18 cellular contexts compared by ENCODE assay signal in genomic region chr17:38350035-38350434, GRCh38. TPM values are rescaled to one million over a fixed set of nuclear protein-coding genes. Genes with fewer than 3 reads are reported as not detected.
DNase-seq lines count a peak whose midpoint lies in the region; ATAC-seq and TF ChIP-seq lines count a peak whose summit lies in the region.
"Had no signal": no experiment of that assay in that cellular context is flagged by ENCODE, and none has a peak within 500 bp of the region (broad histone marks: within the 10 kb centered on the region; RNA-seq: fewer than 3 reads in every experiment).

No MANE protein-coding gene starts in this region.

- no peak overlapping the region for H3K27ac Mint-ChIP-seq in activated CD4-positive, alpha-beta memory T cell treated with anti-CD3 and anti-CD28 coated beads for 36 hours
- H3K27ac Mint-ChIP-seq in activated CD4-positive, alpha-beta memory T cell treated with anti-CD3 and anti-CD28 coated beads, Interleukin-2, amount 10 ng/mL, durations not matched to agents 7 days and 5 days = no peak overlapping the region
- peak overlapping the region; percentile 16 for H3K27ac Mint-ChIP-seq in glutamatergic neuron (ENCODE audit: unreplicated experiment)
- H3K27ac Mint-ChIP-seq: activated naive CD8-positive, alpha-beta T cell treated with anti-CD3 and anti-CD28 coated beads, Interleukin-2, amount 10 ng/mL, durations not matched to agents 7 days and 5 days had no signal

- peaks cover 41% of the 10 kb centered on the region for H3K4me1 Mint-ChIP-seq in activated CD4-positive, alpha-beta memory T cell treated with anti-CD3 and anti-CD28 coated beads for 36 hours (ENCODE audit: low read depth)
- H3K4me1 Mint-ChIP-seq in activated CD4-positive, alpha-beta memory T cell treated with anti-CD3 and anti-CD28 coated beads, Interleukin-2, amount 10 ng/mL, durations not matched to agents 7 days and 5 days = peaks cover 32% of the 10 kb centered on the region
- peaks cover 10% of the 10 kb centered on the region for H3K4me1 Mint-ChIP-seq in glutamatergic neuron (ENCODE audit: low read depth, unreplicated experiment)

- H3K4me3 ChIP-seq in NT2/D1 (ENCODE audit: insufficient read length, low read depth) (no peak overlapping the region), spleen (no peak overlapping the region)
- H3K4me3 ChIP-seq: tibial artery had no signal

- no peak for DNase-seq in activated CD4-positive, alpha-beta memory T cell treated with anti-CD3 and anti-CD28 coated beads for 36 hours
- DNase-seq in activated CD4-positive, alpha-beta memory T cell treated with anti-CD3 and anti-CD28 coated beads, Interleukin-2, amount 10 ng/mL, durations not matched to agents 7 days and 5 days = no peak
- no peak for DNase-seq in NT2/D1 (ENCODE audit: low read depth, low spot score)
- DNase-seq in glutamatergic neuron = no peak
- DNase-seq in spleen = peak; percentile 10
- DNase-seq in hippocampal formation (lab: John Stamatoyannopoulos, UW) = no peak
- DNase-seq in DMS79 (lab: John Stamatoyannopoulos, UW) = no peak
- DNase-seq: activated naive CD8-positive, alpha-beta T cell treated with anti-CD3 and anti-CD28 coated beads, Interleukin-2, amount 10 ng/mL, durations not matched to agents 7 days and 5 days; central memory CD4-positive, alpha-beta T cell; HCEC 1CT; NCI-H1092 treated with DMSO at 0.1 percent for 48 hours; stimulated activated CD4-positive, alpha-beta T cell treated with anti-CD3 and anti-CD28 coated beads, Interleukin-2, amount 100 ng/mL, for 24 hours; WERI-Rb-1 had no signal

- intact Hi-C loops in activated CD4-positive, alpha-beta memory T cell treated with anti-CD3 and anti-CD28 coated beads for 36 hours (cut with micrococcal nuclease) = no loop called here
- intact Hi-C loops in spleen (cut with DNase I; ENCODE audit: low total_unique reads) = no loop called here

- peak overlapping the region; percentile 36 for H3K9ac ChIP-seq in NT2/D1 (ENCODE audit: insufficient read length, low read depth)
- H3K9ac ChIP-seq: KMS-11 had no signal

- ATAC-seq in GM21367 (IDR thresholded peaks at IDR 0.05; ENCODE audit: unreplicated experiment) = no peak

- no peak for TF ChIP-seq POLR2A in spleen (IDR thresholded peaks at IDR 0.05)

- CTCF ChIA-PET in activated CD4-positive, alpha-beta memory T cell treated with anti-CD3 and anti-CD28 coated beads for 36 hours (lab: Charles Lee) = interaction anchor here (0.7 to 12.0 kb wide), 19 partner anchors 11 to 320 kb away, joined by 3 to 265 read pairs (median 8); no protein-coding TSS in a partner anchor
- CTCF ChIA-PET in activated CD4-positive, alpha-beta memory T cell treated with anti-CD3 and anti-CD28 coated beads, Interleukin-2, amount 10 ng/mL, durations not matched to agents 7 days and 5 days (lab: Charles Lee) = interaction anchor here (1.1 to 5.9 kb wide), 17 partner anchors 10 to 77 kb away, joined by 3 to 150 read pairs (median 7); no protein-coding TSS in a partner anchor

- H3K4me3 Mint-ChIP-seq in activated CD4-positive, alpha-beta memory T cell treated with anti-CD3 and anti-CD28 coated beads for 36 hours = peak overlapping the region; percentile 11
- H3K4me3 Mint-ChIP-seq in activated CD4-positive, alpha-beta memory T cell treated with anti-CD3 and anti-CD28 coated beads, Interleukin-2, amount 10 ng/mL, durations not matched to agents 7 days and 5 days = no peak overlapping the region
- no peak overlapping the region for H3K4me3 Mint-ChIP-seq in glutamatergic neuron (ENCODE audit: unreplicated experiment)
- H3K4me3 Mint-ChIP-seq: activated naive CD8-positive, alpha-beta T cell treated with anti-CD3 and anti-CD28 coated beads, Interleukin-2, amount 10 ng/mL, durations not matched to agents 7 days and 5 days had no signal

- H3K27me3 ChIP-seq in NT2/D1 (ENCODE audit: insufficient read depth, insufficient read length) (peaks cover 15% of the 10 kb centered on the region), spleen (replicated peaks in 1 of 7) (no peaks in the 10 kb centered on the region)
- H3K27me3 ChIP-seq: tibial artery had no signal

- H3K9me3 Mint-ChIP-seq in activated CD4-positive, alpha-beta memory T cell treated with anti-CD3 and anti-CD28 coated beads for 36 hours = no peaks in the 10 kb centered on the region
- H3K9me3 Mint-ChIP-seq in activated CD4-positive, alpha-beta memory T cell treated with anti-CD3 and anti-CD28 coated beads, Interleukin-2, amount 10 ng/mL, durations not matched to agents 7 days and 5 days = no peaks in the 10 kb centered on the region
- H3K9me3 Mint-ChIP-seq in glutamatergic neuron (ENCODE audit: unreplicated experiment) = peaks cover 4% of the 10 kb centered on the region
- H3K9me3 Mint-ChIP-seq: activated naive CD8-positive, alpha-beta T cell treated with anti-CD3 and anti-CD28 coated beads, Interleukin-2, amount 10 ng/mL, durations not matched to agents 7 days and 5 days had no signal

- H3K27me3 Mint-ChIP-seq in activated CD4-positive, alpha-beta memory T cell treated with anti-CD3 and anti-CD28 coated beads for 36 hours = no peaks in the 10 kb centered on the region
- H3K27me3 Mint-ChIP-seq in activated CD4-positive, alpha-beta memory T cell treated with anti-CD3 and anti-CD28 coated beads, Interleukin-2, amount 10 ng/mL, durations not matched to agents 7 days and 5 days = no peaks in the 10 kb centered on the region
- peaks cover 7% of the 10 kb centered on the region for H3K27me3 Mint-ChIP-seq in glutamatergic neuron (ENCODE audit: unreplicated experiment)

- no peaks in the 10 kb centered on the region for H3K36me3 ChIP-seq in NT2/D1 (ENCODE audit: insufficient read depth, insufficient read length, low read length)
- H3K36me3 ChIP-seq in spleen = no peaks in the 10 kb centered on the region
- H3K36me3 ChIP-seq: tibial artery, WERI-Rb-1 had no signal

- no peaks in the 10 kb centered on the region for H3K36me3 Mint-ChIP-seq in activated CD4-positive, alpha-beta memory T cell treated with anti-CD3 and anti-CD28 coated beads for 36 hours
- H3K36me3 Mint-ChIP-seq in activated CD4-positive, alpha-beta memory T cell treated with anti-CD3 and anti-CD28 coated beads, Interleukin-2, amount 10 ng/mL, durations not matched to agents 7 days and 5 days (ENCODE audit: low read depth) = no peaks in the 10 kb centered on the region
- no peaks in the 10 kb centered on the region for H3K36me3 Mint-ChIP-seq in glutamatergic neuron (ENCODE audit: unreplicated experiment)
- H3K36me3 Mint-ChIP-seq: activated naive CD8-positive, alpha-beta T cell treated with anti-CD3 and anti-CD28 coated beads, Interleukin-2, amount 10 ng/mL, durations not matched to agents 7 days and 5 days had no signal

- TF ChIP-seq CTCF in glutamatergic neuron (IDR thresholded peaks at IDR 0.05; ENCODE audit: partially characterized antibody, unreplicated experiment) (no peak), spleen (IDR thresholded peaks at IDR 0.05 in 8 of 11, conservative IDR thresholded peaks at IDR 0.05 in 3 of 11) (no peak)

- H3K9me3 ChIP-seq in NT2/D1 (ENCODE audit: insufficient read depth, low read length) (no peaks in the 10 kb centered on the region), spleen (no peaks in the 10 kb centered on the region)
- H3K9me3 ChIP-seq: tibial artery had no signal

- 94 to 100% (median 97%) methylated on average over 2 of the region's 2 CpGs for WGBS in spleen, 5 donors

- H3K4me1 ChIP-seq in NT2/D1 (ENCODE audit: insufficient read depth, insufficient read length) (peaks cover 3% of the 10 kb centered on the region), spleen (peaks cover 6 to 46% (median 30%) of the 10 kb centered on the region in 6 donors)

- H3K27ac ChIP-seq in spleen = no peak overlapping the region
- H3K27ac ChIP-seq: KMS-11, WERI-Rb-1 had no signal

- POLR2A ChIA-PET in activated CD4-positive, alpha-beta memory T cell treated with anti-CD3 and anti-CD28 coated beads for 36 hours (lab: Charles Lee) = interaction anchor here (0.9 to 1.9 kb wide), 3 partner anchors 51 to 66 kb away, joined by 3 to 7 read pairs (median 6); no protein-coding TSS in a partner anchor
- POLR2A ChIA-PET in activated CD4-positive, alpha-beta memory T cell treated with anti-CD3 and anti-CD28 coated beads, Interleukin-2, amount 10 ng/mL, durations not matched to agents 7 days and 5 days (lab: Charles Lee) = interaction anchor here (1.5 to 1.8 kb wide), 2 partner anchors 38 to 64 kb away, joined by 3 to 11 read pairs; no protein-coding TSS in a partner anchor

RNA-seq across cellular contexts. Expression of gene SOCS7, which starts 1.6 kb away (rescaled TPM):
- total RNA-seq in activated CD4-positive, alpha-beta memory T cell treated with anti-CD3 and anti-CD28 coated beads for 36 hours = 10 to 100 TPM; 18.1 to 21.7 TPM
- total RNA-seq in activated CD4-positive, alpha-beta memory T cell treated with anti-CD3 and anti-CD28 coated beads, Interleukin-2, amount 10 ng/mL, durations not matched to agents 7 days and 5 days = 10 to 100 TPM; 14.1 to 15.0 TPM
- total RNA-seq in glutamatergic neuron (ENCODE audit: unreplicated experiment) (33.3 TPM), spleen (10 to 100 TPM in 5 of 7 donors, 1 to 10 TPM in 2; 8.7 to 20.2 (median 12.0) TPM)
- polyA plus RNA-seq in spleen = 1 to 10 TPM; 1.2 to 4.4 (median 1.2) TPM

RNA-seq across cellular contexts. Expression of gene GPR179, which starts 6.3 kb away (rescaled TPM):
- total RNA-seq in activated CD4-positive, alpha-beta memory T cell treated with anti-CD3 and anti-CD28 coated beads for 36 hours = under 1 TPM; 0.02 to 0.10 TPM
- under 1 TPM in 1 of 2 experiments, not detected in 1; 0.08 TPM for total RNA-seq in activated CD4-positive, alpha-beta memory T cell treated with anti-CD3 and anti-CD28 coated beads, Interleukin-2, amount 10 ng/mL, durations not matched to agents 7 days and 5 days
- total RNA-seq in glutamatergic neuron (ENCODE audit: unreplicated experiment) (0.07 TPM), spleen (under 1 TPM in 4 of 7 donors, not detected in 3; 0.03 to 0.17 (median 0.06) TPM)
- under 1 TPM in 1 of 3 donors, not detected in 2; 0.03 TPM for polyA plus RNA-seq in spleen
- total RNA-seq: G401 had no signal
- polyA plus RNA-seq: neural cell had no signal

RNA-seq across cellular contexts. Expression of gene MRPL45, which starts 53.1 kb away (rescaled TPM):
- 10 to 100 TPM; 45.0 to 46.6 TPM for total RNA-seq in activated CD4-positive, alpha-beta memory T cell treated with anti-CD3 and anti-CD28 coated beads for 36 hours
- 10 to 100 TPM; 25.2 to 26.9 TPM for total RNA-seq in activated CD4-positive, alpha-beta memory T cell treated with anti-CD3 and anti-CD28 coated beads, Interleukin-2, amount 10 ng/mL, durations not matched to agents 7 days and 5 days
- total RNA-seq in glutamatergic neuron (ENCODE audit: unreplicated experiment) (34.0 TPM), spleen (10 to 100 TPM; 17.4 to 25.5 (median 19.3) TPM)
- 10 to 100 TPM; 17.8 to 25.6 (median 24.1) TPM for polyA plus RNA-seq in spleen
